ENCODE assay signal across 25 cellular contexts in the genomic region with DNA sequence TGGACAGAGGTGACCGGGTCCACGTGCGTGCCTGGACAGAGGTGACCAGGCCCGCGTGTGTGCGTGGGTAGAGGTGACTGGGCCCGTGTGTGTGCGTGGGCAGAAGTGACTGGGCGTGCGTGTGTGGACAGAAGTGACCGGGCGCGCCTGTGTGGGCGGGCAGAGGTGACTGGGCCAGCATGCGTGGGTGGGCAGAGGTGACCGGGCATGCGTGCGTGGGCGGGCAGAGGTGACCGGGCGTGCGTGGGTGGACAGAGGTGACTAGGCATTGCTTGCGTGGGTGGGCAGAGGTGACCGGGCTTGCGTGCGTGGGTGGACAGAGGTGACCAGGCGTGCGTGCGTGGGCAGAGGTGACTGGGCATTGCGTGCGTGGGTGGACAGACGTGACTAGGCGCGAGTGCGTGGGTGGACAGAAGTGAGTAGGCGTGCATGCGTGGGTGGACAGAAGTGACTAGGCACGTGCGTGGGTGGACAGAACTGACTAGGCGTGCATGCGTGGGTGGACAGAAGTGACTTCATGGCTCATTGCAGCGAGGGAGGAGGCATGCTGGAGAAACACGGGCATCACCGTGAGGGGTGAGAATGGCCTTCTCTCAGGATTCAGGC.
DNase-seq lines count a peak whose midpoint lies in the region; ATAC-seq, FAIRE-seq and TF ChIP-seq lines count a peak whose summit lies in the region.
"Had no signal": no experiment of that assay in that cellular context is flagged by ENCODE, and none has a peak within 500 bp of the region (broad histone marks: within the 10 kb centered on the region; RNA-seq: fewer than 3 reads in every experiment).

No MANE protein-coding gene starts in this region.

- H3K23me2 ChIP-seq in H1 (ENCODE audit: low read depth, low read length), result no peaks in the 10 kb centered on the region

- WGBS in H1 (ENCODE audit: extremely low coverage in 1 of 2, insufficient coverage in 1 of 2, insufficient read length in 1 of 2, insufficient replicate concordance in 2 of 2, low coverage in 1 of 2, low lambda C conversion rate in 2 of 2, missing lambda C conversion rate in 1 of 2), 2 experiments, result 94% methylated on average over 42 of the region's 44 CpGs; no CpG with 5 or more reads in 1 of the 2 experiments
- WGBS in mesendoderm (ENCODE audit: extremely low coverage, insufficient coverage, low lambda C conversion rate), result no CpG with 5 or more reads among the region's 44 CpGs

- no peak for TF ChIP-seq RAD21 in H1 (IDR thresholded peaks at IDR 0.05 in 1 of 2, conservative IDR thresholded peaks at IDR 0.05 in 1 of 2; ENCODE audit: low read depth in 2 of 2, low read length in 2 of 2)

- ATAC-seq in activated CD4-positive, alpha-beta T cell treated with anti-CD3 and anti-CD28 coated beads for 36 hours, result no peak
- ATAC-seq: body of pancreas, SK-N-SH treated with all-trans-retinoic acid at 6 μM for 48 hours had no signal

- no peak overlapping the region for H3K4me3 Mint-ChIP-seq in activated CD4-positive, alpha-beta T cell treated with anti-CD3 and anti-CD28 coated beads for 36 hours

- H2BK120ac ChIP-seq in H1 (replicated peaks; ENCODE audit: low read depth, low read length) (no peak overlapping the region), mesendoderm (ENCODE audit: low read depth, low read length) (no peak overlapping the region)

- H3K23ac ChIP-seq in H1 (ENCODE audit: insufficient read length), result no peak overlapping the region
- no peak overlapping the region for H3K23ac ChIP-seq in mesendoderm (ENCODE audit: low read length)

- H2AK5ac ChIP-seq in H1 (ENCODE audit: low read depth, low read length) (0 out of 2 replicates have a peak overlapping the region, but pooled peaks have one; percentile 24), mesendoderm (ENCODE audit: low read length) (no peak overlapping the region)

- no peaks in the 10 kb centered on the region for H3K4me1 ChIP-seq in H1 (replicated peaks in 1 of 4; ENCODE audit: control insufficient read depth in 3 of 4, insufficient read depth in 4 of 4, low read length in 3 of 4)
- H3K4me1 ChIP-seq in mesendoderm (ENCODE audit: control insufficient read depth, low read depth, low read length), result no peaks in the 10 kb centered on the region
- H3K4me1 ChIP-seq: body of pancreas, upper lobe of left lung had no signal

- H4K91ac ChIP-seq in H1 (replicated peaks; ENCODE audit: insufficient read length, low read length), result no peak overlapping the region

- no peak for TF ChIP-seq POLR2A in H1 (IDR thresholded peaks at IDR 0.05; ENCODE audit: control extremely low read depth in 1 of 2, low read depth in 2 of 2, low read length in 2 of 2)

- TF ChIP-seq EP300 in H1 (IDR thresholded peaks at IDR 0.05; ENCODE audit: borderline replicate concordance in 1 of 2, low read depth in 2 of 2, low read length in 2 of 2), result no peak

- no peak overlapping the region for H3K27ac Mint-ChIP-seq in activated CD4-positive, alpha-beta T cell treated with anti-CD3 and anti-CD28 coated beads for 36 hours
- H3K27ac Mint-ChIP-seq: CD4-positive, CD25-positive, alpha-beta regulatory T cell had no signal

- peak overlapping the region; percentile 60; the same call in 1 of the 2 replicates for H2BK12ac ChIP-seq in H1 (ENCODE audit: low read depth, low read length)

- H3K9me3 Mint-ChIP-seq in activated CD4-positive, alpha-beta T cell treated with anti-CD3 and anti-CD28 coated beads for 36 hours (ENCODE audit: low read depth), result peaks cover 3% of the 10 kb centered on the region

- H3K27me3 ChIP-seq in H1 (replicated peaks in 1 of 4; ENCODE audit: control insufficient read depth in 3 of 4, extremely low read depth in 1 of 4, insufficient read depth in 3 of 4, low read length in 3 of 4) (no peaks in the 10 kb centered on the region), mesendoderm (ENCODE audit: insufficient read depth, low read length, poor library complexity) (no peaks in the 10 kb centered on the region)
- H3K27me3 ChIP-seq: body of pancreas, upper lobe of left lung had no signal

- no peak overlapping the region for H3K14ac ChIP-seq in H1 (ENCODE audit: insufficient read length)

- no peaks in the 10 kb centered on the region for H3K36me3 Mint-ChIP-seq in activated CD4-positive, alpha-beta T cell treated with anti-CD3 and anti-CD28 coated beads for 36 hours (ENCODE audit: low read depth)
- H3K36me3 Mint-ChIP-seq: CD4-positive, CD25-positive, alpha-beta regulatory T cell had no signal

- CTCF ChIA-PET in activated CD4-positive, alpha-beta T cell treated with anti-CD3 and anti-CD28 coated beads for 36 hours (lab: Charles Lee), result no interaction called here
- CTCF ChIA-PET in H1 (lab: Charles Lee; ENCODE audit: partially characterized antibody), result interaction anchor here (2.4 kb wide), 1 partner anchor 12 kb away, joined by 7 read pairs; no protein-coding TSS in a partner anchor

- H3K27me3 Mint-ChIP-seq in activated CD4-positive, alpha-beta T cell treated with anti-CD3 and anti-CD28 coated beads for 36 hours, result peaks cover 10% of the 10 kb centered on the region
- H3K27me3 Mint-ChIP-seq: CD4-positive, CD25-positive, alpha-beta regulatory T cell had no signal

- H4K20me1 ChIP-seq in H1 (replicated peaks in 1 of 2; ENCODE audit: control insufficient read depth in 1 of 2, insufficient read depth in 2 of 2, low read length in 2 of 2), result no peaks in the 10 kb centered on the region

- no peak overlapping the region for H2BK15ac ChIP-seq in H1 (ENCODE audit: low read length)
- H2BK15ac ChIP-seq in mesendoderm (replicated peaks; ENCODE audit: low read depth), result no peak overlapping the region

- H3K36me3 ChIP-seq in H1 (ENCODE audit: control insufficient read depth in 2 of 4, insufficient read depth in 4 of 4, low read length in 3 of 4) (no peaks in the 10 kb centered on the region), mesendoderm (ENCODE audit: control insufficient read depth, insufficient read depth, low read length) (no peaks in the 10 kb centered on the region)
- H3K36me3 ChIP-seq: MG63, upper lobe of left lung had no signal

- H3K4me1 Mint-ChIP-seq in activated CD4-positive, alpha-beta T cell treated with anti-CD3 and anti-CD28 coated beads for 36 hours, result peaks cover 3% of the 10 kb centered on the region

- FAIRE-seq in H1 (lab: Jason Lieb, UNC), result no peak
- FAIRE-seq: GM12892 had no signal

- H3K79me2 ChIP-seq in H1 (ENCODE audit: control insufficient read depth in 1 of 2, insufficient read depth in 2 of 2, low read length in 2 of 2), result no peaks in the 10 kb centered on the region
- H3K79me2 ChIP-seq in mesendoderm (ENCODE audit: control insufficient read depth, insufficient read depth, low read length), result no peaks in the 10 kb centered on the region

- H3K4ac ChIP-seq in H1 (replicated peaks; ENCODE audit: insufficient read length, low read depth, low read length) (no peak overlapping the region), mesendoderm (ENCODE audit: low read depth, low read length) (no peak overlapping the region)

- peak overlapping the region; percentile 32; the same call in 1 of the 2 replicates for H3K18ac ChIP-seq in H1 (ENCODE audit: extremely low read depth, low read length)
- no peak overlapping the region for H3K18ac ChIP-seq in mesendoderm (ENCODE audit: low read length)

- DNase-seq in activated CD4-positive, alpha-beta T cell treated with anti-CD3 and anti-CD28 coated beads for 36 hours, result peak; percentile 11
- DNase-seq in activated CD4-positive, alpha-beta T cell treated with anti-CD3 and anti-CD28 coated beads, Interleukin-2, amount 50 U/mL, for 1 hour, result no peak
- peak; percentile 5 for DNase-seq in stimulated activated CD4-positive, alpha-beta T cell treated with anti-CD3 and anti-CD28 coated beads, Interleukin-15, amount 100 ng/mL, for 24 hours
- no peak for DNase-seq in stimulated activated CD4-positive, alpha-beta T cell treated with anti-CD3 and anti-CD28 coated beads, Interleukin-12 subunit alpha, Interleukin-12 subunit beta, amount 100 ng/mL, for 4 hours
- DNase-seq in H1 (ENCODE audit: low read depth in 1 of 2, low spot score in 2 of 2) (no peak), NCI-H526 (lab: John Stamatoyannopoulos, UW) (no peak), mesendoderm (no peak)
- peak; percentile 8 for DNase-seq in stimulated activated CD4-positive, alpha-beta T cell treated with anti-CD3 and anti-CD28 coated beads, Interleukin-4, amount 100 ng/mL, for 1 hour
- DNase-seq: 8988T; body of pancreas; CD4-positive, CD25-positive, alpha-beta regulatory T cell; EL; erythroblast; foreskin fibroblast; HCEC 1CT; mammary epithelial cell; MG63; NCI-H1417; NCI-H446 treated with DMSO at 0.1 percent for 48 hours; retina had no signal

- POLR2A ChIA-PET in activated CD4-positive, alpha-beta T cell treated with anti-CD3 and anti-CD28 coated beads for 36 hours (lab: Charles Lee), result no interaction called here
- POLR2A ChIA-PET in H1 (lab: Charles Lee; ENCODE audit: partially characterized antibody), result no interaction called here

- H3K4me3 ChIP-seq in H1 (ENCODE audit: extremely low read depth in 1 of 4, insufficient read depth in 2 of 4, low read depth in 3 of 4, low read length in 4 of 4) (no peak overlapping the region), mesendoderm (ENCODE audit: low read length) (no peak overlapping the region)
- H3K4me3 ChIP-seq: body of pancreas, MG63, smooth muscle cell, upper lobe of left lung had no signal

- H3K4me2 ChIP-seq in H1 (ENCODE audit: insufficient read depth in 1 of 2, low read depth in 2 of 2, low read length in 2 of 2) (no peak overlapping the region), mesendoderm (ENCODE audit: low read length) (no peak overlapping the region)
- H3K4me2 ChIP-seq: smooth muscle cell had no signal

- H2BK20ac ChIP-seq in H1 (ENCODE audit: low read length), result no peak overlapping the region

- no peak overlapping the region for H3K27ac ChIP-seq in H1 (ENCODE audit: low read depth, low read length)
- H3K27ac ChIP-seq in mesendoderm (ENCODE audit: low read depth, low read length), result no peak overlapping the region
- H3K27ac ChIP-seq: body of pancreas, upper lobe of left lung, VCaP had no signal

- no peak overlapping the region for H2AFZ ChIP-seq in H1 (ENCODE audit: low read length)

- H3K9ac ChIP-seq in H1 (replicated peaks in 1 of 4; ENCODE audit: extremely low read depth in 1 of 4, low read depth in 3 of 4, low read length in 3 of 4) (no peak overlapping the region), mesendoderm (ENCODE audit: low read length) (no peak overlapping the region)

- H4K8ac ChIP-seq in H1 (ENCODE audit: extremely low read depth, insufficient read depth, low read length) (no peak overlapping the region; the same call in 1 of the 2 replicates), mesendoderm (ENCODE audit: low read depth, low read length) (no peak overlapping the region)

- H2BK5ac ChIP-seq in H1 (ENCODE audit: low read depth, low read length), result peak overlapping the region; percentile 60; the same call in 1 of the 2 replicates
- no peak overlapping the region for H2BK5ac ChIP-seq in mesendoderm (ENCODE audit: low read length)

- intact Hi-C loops in activated CD4-positive, alpha-beta T cell treated with anti-CD3 and anti-CD28 coated beads for 36 hours (cut with DNase I, micrococcal nuclease), result no loop called here

- H3K56ac ChIP-seq in H1 (replicated peaks; ENCODE audit: insufficient read length, low read depth, low read length) (no peak overlapping the region), mesendoderm (ENCODE audit: low read length) (no peak overlapping the region)

- H4K5ac ChIP-seq in H1 (ENCODE audit: insufficient read length, low read depth, low read length), result no peak overlapping the region
- no peak overlapping the region for H4K5ac ChIP-seq in mesendoderm (ENCODE audit: low read length)

- TF ChIP-seq CTCF in H1 (IDR thresholded peaks at IDR 0.05; ENCODE audit: control extremely low read depth in 1 of 3, insufficient read depth in 1 of 3, low read depth in 1 of 3, low read length in 3 of 3), result no peak

- no peaks in the 10 kb centered on the region for H3K79me1 ChIP-seq in H1 (ENCODE audit: low read depth, low read length)
- H3K79me1 ChIP-seq in mesendoderm (ENCODE audit: low read length), result no peaks in the 10 kb centered on the region

- no peaks in the 10 kb centered on the region for H3K9me3 ChIP-seq in H1 (ENCODE audit: insufficient read depth in 2 of 2, low read depth in 1 of 2, low read length in 1 of 2)
- H3K9me3 ChIP-seq: body of pancreas, MG63, upper lobe of left lung had no signal

Comparison
In these comparisons a context has a peak if more than half of its experiments do, and no peak if none do; other contexts are left out.
1. DNase-seq: peak in activated CD4-positive, alpha-beta T cell treated with anti-CD3 and anti-CD28 coated beads for 36 hours (single experiment), stimulated activated CD4-positive, alpha-beta T cell treated with anti-CD3 and anti-CD28 coated beads, Interleukin-15, amount 100 ng/mL, for 24 hours (single experiment) and stimulated activated CD4-positive, alpha-beta T cell treated with anti-CD3 and anti-CD28 coated beads, Interleukin-4, amount 100 ng/mL, for 1 hour (single experiment); none in activated CD4-positive, alpha-beta T cell treated with anti-CD3 and anti-CD28 coated beads, Interleukin-2, amount 50 U/mL, for 1 hour (single experiment), stimulated activated CD4-positive, alpha-beta T cell treated with anti-CD3 and anti-CD28 coated beads, Interleukin-12 subunit alpha, Interleukin-12 subunit beta, amount 100 ng/mL, for 4 hours (single experiment), H1 (0 of 2), NCI-H526 (0 of 2) and mesendoderm (single experiment).